ENCODE assay signal across 8 cellular contexts in genomic region chr19:45251452-45252354, GRCh38. TPM values are rescaled to one million over a fixed set of nuclear protein-coding genes. Genes with fewer than 3 reads are reported as not detected.
DNase-seq lines count a peak whose midpoint lies in the region; ATAC-seq and TF ChIP-seq lines count a peak whose summit lies in the region.

No MANE protein-coding gene starts in this region.

- H3K9me3 ChIP-seq in transverse colon, result no peaks in the 10 kb centered on the region

- peak overlapping the region; percentile 91 for H3K27ac Mint-ChIP-seq in central memory CD8-positive, alpha-beta T cell (ENCODE audit: low read depth)

- in situ Hi-C loops in transverse colon (cut with MboI; ENCODE audit: low pct_ligation_motif_present in 1 of 4, low pct_unique_long_range_greater_than_20kb in 1 of 4, low sequenced_read_pairs in 3 of 4), result no loop called here

- no peak for TF ChIP-seq EP300 in transverse colon (IDR thresholded peaks at IDR 0.05; ENCODE audit: low read depth)

- H3K4me1 ChIP-seq in transverse colon, result peaks cover 16 to 41% (median 27%) of the 10 kb centered on the region in 4 donors

- no peaks in the 10 kb centered on the region for H3K9me3 Mint-ChIP-seq in central memory CD8-positive, alpha-beta T cell

- peak overlapping the region; percentile 93 for H3K4me3 Mint-ChIP-seq in central memory CD8-positive, alpha-beta T cell

- peaks cover 51% of the 10 kb centered on the region for H3K4me1 Mint-ChIP-seq in central memory CD8-positive, alpha-beta T cell

- 1 to 2% methylated on average over 36 to 39 of the region's 57 CpGs for WGBS in lower leg skin, 2 donors
- WGBS in transverse colon (ENCODE audit: low coverage in 1 of 2), 2 donors, result 4 to 5% methylated on average over 4 to 29 of the region's 57 CpGs

- H3K27me3 Mint-ChIP-seq in central memory CD8-positive, alpha-beta T cell, result no peaks in the 10 kb centered on the region

- H3K36me3 ChIP-seq in transverse colon, result no peaks in the 10 kb centered on the region

- TF ChIP-seq CTCF in lower leg skin (IDR thresholded peaks at IDR 0.05), result no peak
- TF ChIP-seq CTCF in transverse colon (IDR thresholded peaks at IDR 0.05), result no peak

- H3K27ac ChIP-seq in transverse colon, result peak overlapping the region; percentile 76 to 88 (median 80)

- no peak for ATAC-seq in central memory CD8-positive, alpha-beta T cell (replicated peaks; ENCODE audit: extremely low read depth, poor library complexity, severe bottlenecking)

- no peaks in the 10 kb centered on the region for H3K27me3 ChIP-seq in transverse colon

- peaks cover 4% of the 10 kb centered on the region for H3K36me3 Mint-ChIP-seq in central memory CD8-positive, alpha-beta T cell (ENCODE audit: insufficient read depth)

- H3K4me3 ChIP-seq in lower leg skin (ENCODE audit: low read depth, poor library complexity, severe bottlenecking) (peak overlapping the region; percentile 46), transverse colon (peak overlapping the region; percentile 88 to 100 (median 96))

- intact Hi-C loops in lower leg skin (cut with DNase I; ENCODE audit: low total_unique reads), result no loop called here
- intact Hi-C loops in transverse colon (cut with DNase I; ENCODE audit: low total_unique reads), result no loop called here

- DNase-seq in CMK (ENCODE audit: low read depth) (peak; percentile 56), NAMALWA (ENCODE audit: low spot score) (peak; percentile 25), lower leg skin (ENCODE audit: low spot score in 2 of 2) (no peak), transverse colon (peak; percentile 12), CD1c-positive myeloid dendritic cell (ENCODE audit: extremely low spot score) (no peak), OCI-M1 (lab: John Stamatoyannopoulos, UW) (no peak), kidney glomerular epithelial cell (lab: John Stamatoyannopoulos, UW) (no peak)
- DNase-seq in central memory CD8-positive, alpha-beta T cell (ENCODE audit: low spot score in 2 of 2), result no peak

- TF ChIP-seq POLR2A in lower leg skin (IDR thresholded peaks at IDR 0.05), result no peak
- TF ChIP-seq POLR2A in transverse colon (IDR thresholded peaks at IDR 0.05), result no peak

RNA-seq across cellular contexts. Expression of gene MARK4, which starts 0.6 kb away (rescaled TPM):
- total RNA-seq in lower leg skin (10 to 100 TPM; 28.4 to 42.8 (median 35.3) TPM), transverse colon (10 to 100 TPM; 11.0 to 40.8 (median 13.2) TPM)

RNA-seq across cellular contexts. Expression of gene EXOC3L2, which starts 6.5 kb away (rescaled TPM):
- total RNA-seq in lower leg skin, result 1 to 10 TPM; 1.2 to 4.5 (median 1.6) TPM
- 1 to 10 TPM in 2 of 4 donors, under 1 TPM in 1, not detected in 1; 0.68 to 7.0 (median 1.1) TPM for total RNA-seq in transverse colon

Comparison
In these comparisons a context has a peak if more than half of its experiments do, and no peak if none do; other contexts are left out.
1. DNase-seq: peak in CMK (single experiment), NAMALWA (single experiment) and transverse colon (single experiment); none in central memory CD8-positive, alpha-beta T cell (0 of 2), lower leg skin (0 of 2), CD1c-positive myeloid dendritic cell (single experiment), OCI-M1 (single experiment) and kidney glomerular epithelial cell (single experiment).